25 cellular contexts compared by ENCODE assay signal in genomic region chr2:15616429-15616828, GRCh38.
"Had no signal": no experiment of that assay in that cellular context is flagged by ENCODE, and none has a peak within 500 bp of the region (broad histone marks: within the 10 kb centered on the region; RNA-seq: fewer than 3 reads in every experiment).

No MANE protein-coding gene starts in this region.

- FAIRE-seq: colon, endothelial cell of umbilical vein had no signal

- H3K4me1 ChIP-seq: colonic mucosa, esophagus squamous epithelium, foreskin keratinocyte, gastrocnemius medialis, gastroesophageal sphincter had no signal

- H3K27ac ChIP-seq: colonic mucosa, coronary artery, dorsolateral prefrontal cortex, epithelial cell of prostate, esophagus muscularis mucosa, esophagus squamous epithelium, foreskin keratinocyte, gastrocnemius medialis, gastroesophageal sphincter, heart left ventricle, heart right ventricle had no signal

- H3K4me3 ChIP-seq: colonic mucosa, coronary artery, dorsolateral prefrontal cortex, esophagus muscularis mucosa, esophagus squamous epithelium, gastrocnemius medialis, gastroesophageal sphincter, heart left ventricle, heart right ventricle had no signal

- H3K9me3 ChIP-seq: colonic mucosa, esophagus muscularis mucosa, esophagus squamous epithelium, gastrocnemius medialis, gastroesophageal sphincter, heart left ventricle, heart right ventricle had no signal

- DNase-seq: colonic mucosa; cortex of kidney; dermis blood vessel endothelial cell; dorsolateral prefrontal cortex; effector CD4-positive, alpha-beta T cell; effector CD8-positive, alpha-beta T cell; effector memory CD4-positive, alpha-beta T cell; effector memory CD8-positive, alpha-beta T cell; endodermal cell; erythroblast; esophagus squamous epithelium; foreskin fibroblast; foreskin keratinocyte; foreskin melanocyte; gastrocnemius medialis; glutamatergic neuron; head of caudate nucleus; heart left ventricle; heart right ventricle had no signal

- H3K27me3 ChIP-seq: colonic mucosa, dorsolateral prefrontal cortex, esophagus muscularis mucosa, esophagus squamous epithelium, foreskin keratinocyte, gastrocnemius medialis, gastroesophageal sphincter, heart left ventricle, heart right ventricle had no signal
